In genomic region chr4:68349361-68350360, GRCh38 we compare ENCODE assay signal across 8 cellular contexts. TPM values are rescaled to one million over a fixed set of nuclear protein-coding genes. Genes with fewer than 3 reads are reported as not detected.
DNase-seq lines count a peak whose midpoint lies in the region; ATAC-seq and TF ChIP-seq lines count a peak whose summit lies in the region.

Gene YTHDC1 (minus strand): TSS chr4:68350090. CDS start chr4:68349753, 337 bp downstream.

- H3K36me3 ChIP-seq in suprapubic skin = no peaks in the 10 kb centered on the region

- TF ChIP-seq EP300 in suprapubic skin (IDR thresholded peaks at IDR 0.05) = peak; percentile 45

- peak; percentile 95 for DNase-seq in NCI-H1092 (lab: John Stamatoyannopoulos, UW)
- peak; percentile 96 for DNase-seq in globus pallidus (ENCODE audit: low spot score)
- peak; percentile 63 to 98 (median 92) for DNase-seq in nucleus accumbens (lab: John Stamatoyannopoulos, UW)
- peak; percentile 98 for DNase-seq in suprapubic skin (ENCODE audit: low spot score in 2 of 2)

- H3K27ac Mint-ChIP-seq in activated naive CD4-positive, alpha-beta T cell treated with anti-CD3 and anti-CD28 coated beads, Interleukin-2, amount 50 U/mL, for 24 hours = peak within 1 kb of the TSS; percentile 99

- WGBS in suprapubic skin = 1% methylated on average over 76 of the region's 79 CpGs

- peaks cover 1% of the 10 kb centered on the region for H3K27me3 Mint-ChIP-seq in activated naive CD4-positive, alpha-beta T cell treated with anti-CD3 and anti-CD28 coated beads, Interleukin-2, amount 50 U/mL, for 24 hours

- ATAC-seq in HG02588 (IDR thresholded peaks at IDR 0.05; ENCODE audit: unreplicated experiment) (peak; percentile 97), SK-N-SH treated with all-trans-retinoic acid at 6 μM for 48 hours (peak; percentile 97)

- peaks cover 6% of the 10 kb centered on the region for H3K36me3 Mint-ChIP-seq in activated naive CD4-positive, alpha-beta T cell treated with anti-CD3 and anti-CD28 coated beads, Interleukin-2, amount 50 U/mL, for 24 hours

- no peaks in the 10 kb centered on the region for H3K9me3 Mint-ChIP-seq in activated naive CD4-positive, alpha-beta T cell treated with anti-CD3 and anti-CD28 coated beads, Interleukin-2, amount 50 U/mL, for 24 hours

- no peaks in the 10 kb centered on the region for H3K9me3 ChIP-seq in suprapubic skin

- H3K27ac ChIP-seq in suprapubic skin = peak within 1 kb of the TSS; percentile 99

- TF ChIP-seq CTCF in suprapubic skin (IDR thresholded peaks at IDR 0.05) = no peak

- TF ChIP-seq POLR2A in suprapubic skin (IDR thresholded peaks at IDR 0.05) = peak; percentile 87 to 97

- H3K4me3 ChIP-seq in GM08714 (ENCODE audit: low read length) (peak within 1 kb of the TSS; percentile 100), suprapubic skin (peak within 1 kb of the TSS; percentile 93)

- no peaks in the 10 kb centered on the region for H3K27me3 ChIP-seq in suprapubic skin

- H3K4me1 Mint-ChIP-seq in activated naive CD4-positive, alpha-beta T cell treated with anti-CD3 and anti-CD28 coated beads, Interleukin-2, amount 50 U/mL, for 24 hours = peaks cover 40% of the 10 kb centered on the region

- peak within 1 kb of the TSS; percentile 100 for H3K4me3 Mint-ChIP-seq in activated naive CD4-positive, alpha-beta T cell treated with anti-CD3 and anti-CD28 coated beads, Interleukin-2, amount 50 U/mL, for 24 hours

- H3K4me1 ChIP-seq in suprapubic skin = peaks cover 44% of the 10 kb centered on the region

TF ChIP-seq in SK-N-SH treated with all-trans-retinoic acid at 6 μM for 48 hours, 23 proteins besides CTCF, POLR2A, EP300 and RAD21:
- peak; percentile 30; the same call in 1 of the 2 replicates for TF ChIP-seq TCF4 (CRISPR knock-in tag; IDR thresholded peaks at IDR 0.05; ENCODE audit: borderline replicate concordance)
- TF ChIP-seq ISL1 (CRISPR knock-in tag; IDR thresholded peaks at IDR 0.05) = no peak
TF ChIP-seq in SK-N-SH treated with all-trans-retinoic acid at 6 μM for 48 hours: peak in this region for 1.

RNA-seq across cellular contexts. Expression of gene YTHDC1, which starts in this region (rescaled TPM):
- total RNA-seq in suprapubic skin = 100 to 1,000 TPM in 1 of 4 donors, 10 to 100 TPM in 3; 47.2 to 146 (median 64.0) TPM

Comparison
In these comparisons a context has a peak if more than half of its experiments do, and no peak if none do; other contexts are left out.
1. Peak in every context shown above with its lines: DNase-seq, ATAC-seq, H3K4me3 ChIP-seq and H3K27ac ChIP-seq.